8 cellular contexts compared by ENCODE assay signal in the genomic region with DNA sequence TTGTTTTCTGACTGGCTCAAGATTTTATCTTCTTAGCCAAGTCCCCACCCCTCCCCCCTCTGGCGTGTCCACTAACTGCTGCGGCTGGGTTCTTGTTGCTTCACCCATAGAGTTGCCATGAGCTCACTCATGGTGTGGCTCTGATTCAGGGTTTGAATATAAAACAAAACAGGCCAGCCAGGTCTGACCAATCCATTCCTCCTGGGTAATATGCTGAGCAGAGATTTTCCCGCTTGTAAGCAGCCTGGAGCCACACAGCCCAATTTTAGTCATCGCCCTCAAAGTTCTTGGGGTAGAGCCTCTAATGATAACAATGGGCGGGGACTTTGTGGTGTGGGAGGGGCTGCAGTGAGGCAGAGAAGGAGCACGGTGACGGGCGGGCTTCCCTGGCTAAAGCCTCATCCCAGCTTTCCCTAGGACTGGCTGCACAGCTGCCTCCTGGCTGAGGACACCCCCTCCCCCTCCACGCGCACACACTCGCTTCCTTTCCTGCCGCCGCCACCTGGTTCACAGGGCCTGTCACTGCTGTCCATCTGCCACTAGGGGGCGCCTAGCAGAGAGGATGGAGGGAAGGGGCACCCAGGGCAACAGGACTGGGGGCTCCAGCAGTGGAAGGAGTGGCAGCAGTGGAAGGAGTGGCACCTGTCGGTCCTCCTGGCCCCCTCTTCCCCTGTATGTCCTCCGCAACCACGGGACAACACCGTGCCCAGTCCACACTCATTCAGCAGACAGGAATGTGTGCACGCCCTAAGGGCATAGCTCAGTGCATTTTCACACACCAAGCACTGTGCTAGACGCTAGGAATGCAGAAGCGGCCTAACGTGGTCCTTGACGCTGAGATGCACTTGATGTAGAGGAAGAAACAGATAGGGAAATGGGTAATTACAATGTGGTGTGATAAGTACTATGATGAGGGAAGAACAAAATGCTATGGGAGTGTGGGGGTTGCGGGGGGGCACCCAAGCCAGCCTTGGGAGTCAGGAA. TPM values are rescaled to one million over a fixed set of nuclear protein-coding genes. Genes with fewer than 3 reads are reported as not detected.
DNase-seq lines count a peak whose midpoint lies in the region; ATAC-seq, FAIRE-seq and TF ChIP-seq lines count a peak whose summit lies in the region.

No MANE protein-coding gene starts in this region.

- peaks cover 12% of the 10 kb centered on the region for H3K4me1 Mint-ChIP-seq in activated CD8-positive, alpha-beta memory T cell treated with anti-CD3 and anti-CD28 coated beads, Interleukin-2, amount 10 ng/mL, durations not matched to agents 7 days and 5 days
- H3K4me1 Mint-ChIP-seq in naive B cell, result peaks cover 8 to 13% (median 12%) of the 10 kb centered on the region in 3 donors

- H3K27ac ChIP-seq in HEK293 (ENCODE audit: extremely low read depth, low read depth, low read length) (no peak overlapping the region), endothelial cell of umbilical vein (ENCODE audit: insufficient read depth, low read depth, low read length) (peak overlapping the region; percentile 45), thyroid gland (peak overlapping the region; percentile 64 to 86 (median 84))

- H3K9me3 ChIP-seq in HEK293 (ENCODE audit: control insufficient read depth, insufficient read depth, low read depth, low read length) (no peaks in the 10 kb centered on the region), endothelial cell of umbilical vein (replicated peaks; ENCODE audit: control insufficient read depth, insufficient read depth, low read length) (no peaks in the 10 kb centered on the region), thyroid gland (no peaks in the 10 kb centered on the region)

- H3K4me3 ChIP-seq in GM06990 (replicated peaks; ENCODE audit: low read depth, low read length), result no peak overlapping the region
- no peak overlapping the region for H3K4me3 ChIP-seq in HEK293 (ENCODE audit: low read depth, low read length)
- no peak overlapping the region for H3K4me3 ChIP-seq in endothelial cell of umbilical vein (replicated peaks in 1 of 3; ENCODE audit: insufficient read depth in 1 of 3, low read depth in 1 of 3, low read length in 3 of 3)
- H3K4me3 ChIP-seq in thyroid gland (replicated peaks in 1 of 3), result peak overlapping the region in 1 of 3 donors; percentile 9

- no peak overlapping the region for H3K9ac ChIP-seq in endothelial cell of umbilical vein (replicated peaks; ENCODE audit: extremely low read depth, insufficient read depth, low read length)

- peak; percentile 81 for TF ChIP-seq CTCF in GM06990 (IDR thresholded peaks at IDR 0.05; ENCODE audit: insufficient read depth, low read length, poor library complexity, severe bottlenecking)
- TF ChIP-seq CTCF in HEK293 (tag by site-specific recombination; IDR thresholded peaks at IDR 0.05), result peak; percentile 76
- TF ChIP-seq CTCF in endothelial cell of umbilical vein (IDR thresholded peaks at IDR 0.05; ENCODE audit: extremely low read depth in 1 of 2, insufficient read depth in 1 of 2, low read depth in 1 of 2, low read length in 2 of 2), result peak; percentile 65 to 74
- TF ChIP-seq CTCF in thyroid gland (IDR thresholded peaks at IDR 0.05), result peak; percentile 19 to 78 (median 60)

- H3K9me3 Mint-ChIP-seq in activated CD8-positive, alpha-beta memory T cell treated with anti-CD3 and anti-CD28 coated beads, Interleukin-2, amount 10 ng/mL, durations not matched to agents 7 days and 5 days (ENCODE audit: low read depth), result no peaks in the 10 kb centered on the region
- no peaks in the 10 kb centered on the region for H3K9me3 Mint-ChIP-seq in naive B cell

- H3K36me3 ChIP-seq in GM06990 (ENCODE audit: control insufficient read depth, insufficient read depth, low read length) (no peaks in the 10 kb centered on the region; the same call in 1 of the 2 replicates), HEK293 (ENCODE audit: control insufficient read depth in 2 of 2, insufficient read depth in 1 of 2, low read length in 2 of 2) (peaks cover 0 to 18% of the 10 kb centered on the region in 2 experiments; a peak in 1 of 3 replicates), endothelial cell of umbilical vein (ENCODE audit: control insufficient read depth in 2 of 2, extremely low read depth in 1 of 2, insufficient read depth in 2 of 2, low read length in 2 of 2) (no peaks in the 10 kb centered on the region), thyroid gland (no peaks in the 10 kb centered on the region)

- peak; percentile 93 for FAIRE-seq in endothelial cell of umbilical vein (lab: Jason Lieb, UNC)

- H3K9me1 ChIP-seq in endothelial cell of umbilical vein (replicated peaks; ENCODE audit: control insufficient read depth, extremely low read depth, insufficient read depth, low read length), result no peaks in the 10 kb centered on the region

- H3K79me2 ChIP-seq in endothelial cell of umbilical vein (ENCODE audit: control insufficient read depth, insufficient read depth, low read length), result no peaks in the 10 kb centered on the region

- H3K36me3 Mint-ChIP-seq in activated CD8-positive, alpha-beta memory T cell treated with anti-CD3 and anti-CD28 coated beads, Interleukin-2, amount 10 ng/mL, durations not matched to agents 7 days and 5 days, result peaks cover 1% of the 10 kb centered on the region
- no peaks in the 10 kb centered on the region for H3K36me3 Mint-ChIP-seq in naive B cell

- H3K27me3 Mint-ChIP-seq in activated CD8-positive, alpha-beta memory T cell treated with anti-CD3 and anti-CD28 coated beads, Interleukin-2, amount 10 ng/mL, durations not matched to agents 7 days and 5 days, result no peaks in the 10 kb centered on the region
- peaks cover 0 to 9% (median 0%) of the 10 kb centered on the region in 3 donors for H3K27me3 Mint-ChIP-seq in naive B cell

- H3K27me3 ChIP-seq in GM06990 (replicated peaks; ENCODE audit: control insufficient read depth, insufficient read depth, low read length) (no peaks in the 10 kb centered on the region), endothelial cell of umbilical vein (ENCODE audit: control insufficient read depth in 2 of 2, insufficient read depth in 2 of 2, low read length in 2 of 2) (no peaks in the 10 kb centered on the region), thyroid gland (no peaks in the 10 kb centered on the region)

- no TSS peak for BruUV-seq in endothelial cell of umbilical vein (replicated peaks; lab: Mats Ljungman, UMichigan)

- peak; percentile 90 for ATAC-seq in activated CD8-positive, alpha-beta memory T cell treated with anti-CD3 and anti-CD28 coated beads, Interleukin-2, amount 10 ng/mL, durations not matched to agents 7 days and 5 days
- peak; percentile 90 for ATAC-seq in naive B cell (ENCODE audit: low read depth in 2 of 2)

- no peak overlapping the region for H3K27ac Mint-ChIP-seq in activated CD8-positive, alpha-beta memory T cell treated with anti-CD3 and anti-CD28 coated beads, Interleukin-2, amount 10 ng/mL, durations not matched to agents 7 days and 5 days
- H3K27ac Mint-ChIP-seq in naive B cell, result peak overlapping the region in 5 of 6 donors; percentile 15 to 55 (median 26)

- H4K20me1 ChIP-seq in endothelial cell of umbilical vein (replicated peaks; ENCODE audit: control insufficient read depth, extremely low read depth, insufficient read depth, low read length), result no peaks in the 10 kb centered on the region

- POLR2A ChIA-PET in HEK293 (lab: Yijun Ruan, JAX), result interaction anchor here (0.6 to 1.2 kb wide), 3 partner anchors 19 to 27 kb away, joined by 3 to 5 read pairs (median 3); a partner anchor contains a TSS
- POLR2A ChIA-PET in endothelial cell of umbilical vein (lab: Charles Lee), result no interaction called here

- H3K4me1 ChIP-seq in HEK293 (ENCODE audit: control insufficient read depth, insufficient read depth, low read length), result no peaks in the 10 kb centered on the region
- H3K4me1 ChIP-seq in endothelial cell of umbilical vein (ENCODE audit: control insufficient read depth, extremely low read depth, insufficient read depth, low read length), result peaks cover 6% of the 10 kb centered on the region
- H3K4me1 ChIP-seq in thyroid gland, result peaks cover 0 to 9% of the 10 kb centered on the region in 2 donors

- dilution Hi-C loops in endothelial cell of umbilical vein (cut with MboI; ENCODE audit: extremely low pct_ligation_motif_present, low sequenced_read_pairs), result no loop called here

- DNase-seq in GM06990 (ENCODE audit: extremely low read depth, insufficient read length) (peak; percentile 45), NCI-H460 (ENCODE audit: extremely low read depth, low read depth) (peak; percentile 41), endothelial cell of umbilical vein (ENCODE audit: low read depth, low spot score) (peak; percentile 49), naive B cell (peak; percentile 58), thyroid gland (peak; percentile 80 to 82), NCI-H1048 (lab: John Stamatoyannopoulos, UW) (no peak)
- peak; percentile 70 for DNase-seq in activated CD8-positive, alpha-beta memory T cell treated with anti-CD3 and anti-CD28 coated beads, Interleukin-2, amount 10 ng/mL, durations not matched to agents 7 days and 5 days

- H3K4me2 ChIP-seq in endothelial cell of umbilical vein (ENCODE audit: insufficient read depth, low read length), result no peak overlapping the region

- intact Hi-C loops in endothelial cell of umbilical vein (cut with micrococcal nuclease), result loop anchor here (1.0 to 5.0 kb wide), 3 partner anchors 27 to 417 kb away; a partner anchor contains a TSS
- intact Hi-C loops in thyroid gland (cut with DNase I), result loop anchor here (10.0 kb wide), 1 partner anchor 240 kb away; no protein-coding TSS in a partner anchor

- CTCF ChIA-PET in HEK293 (lab: Yijun Ruan, JAX), result interaction anchor here (0.6 to 9.0 kb wide), 26 partner anchors 9 to 832 kb away, joined by 3 to 155 read pairs (median 4); a partner anchor contains a TSS
- CTCF ChIA-PET in activated CD8-positive, alpha-beta memory T cell treated with anti-CD3 and anti-CD28 coated beads, Interleukin-2, amount 10 ng/mL, durations not matched to agents 7 days and 5 days (lab: Charles Lee), result interaction anchor here (0.8 to 11.1 kb wide), 5 partner anchors 10 to 122 kb away, joined by 4 to 148 read pairs (median 4); a partner anchor contains a TSS
- CTCF ChIA-PET in endothelial cell of umbilical vein (lab: Charles Lee), result interaction anchor here (0.9 to 4.4 kb wide), 20 partner anchors 9 to 761 kb away, joined by 3 to 51 read pairs (median 5); a partner anchor contains a TSS

- no peak overlapping the region for H2AFZ ChIP-seq in endothelial cell of umbilical vein (ENCODE audit: low read depth, low read length)

- WGBS in thyroid gland, 2 donors, result 9 to 20% methylated on average over 15 of the region's 24 CpGs

- no peak overlapping the region for H3K4me3 Mint-ChIP-seq in activated CD8-positive, alpha-beta memory T cell treated with anti-CD3 and anti-CD28 coated beads, Interleukin-2, amount 10 ng/mL, durations not matched to agents 7 days and 5 days
- peak overlapping the region in 3 of 8 donors; percentile 17 to 20 (median 18) for H3K4me3 Mint-ChIP-seq in naive B cell

- TF ChIP-seq POLR2A in endothelial cell of umbilical vein (IDR thresholded peaks at IDR 0.05; ENCODE audit: low read depth, low read length) (no peak), thyroid gland (IDR thresholded peaks at IDR 0.05) (peak in 1 of 2 donors; percentile 35)

RNA-seq across cellular contexts. Expression of a gene that starts 26.8 kb away (rescaled TPM):
- total RNA-seq in NCI-H460 (2014; rRNA removed; shearing (Covaris generic)), result 82.5 and 104 TPM in 2 replicates
- polyA plus RNA-seq in NCI-H460 (2014; cell fraction: nucleus; rRNA removed), result 147 and 157 TPM in 2 replicates
- total RNA-seq in activated CD8-positive, alpha-beta memory T cell treated with anti-CD3 and anti-CD28 coated beads, Interleukin-2, amount 10 ng/mL, durations not matched to agents 7 days and 5 days, result 10 to 100 TPM; 68.3 to 75.7 TPM
- 36.8 and 38.7 TPM in 2 replicates for total RNA-seq in endothelial cell of umbilical vein
- polyA plus RNA-seq in endothelial cell of umbilical vein, result 23.8 and 30.9 TPM in 2 replicates
- polyA plus RNA-seq in endothelial cell of umbilical vein (2011; cell fraction: cytosol; rRNA removed), result 31.9 and 38.3 TPM in 2 replicates
- 18.5 and 19.8 TPM in 2 replicates for polyA plus RNA-seq in endothelial cell of umbilical vein (2011; cell fraction: nucleus; rRNA removed)
- 37.5 and 46.7 TPM in 2 replicates for polyA plus RNA-seq in endothelial cell of umbilical vein (2012)
- polyA minus RNA-seq in endothelial cell of umbilical vein, result 31.2 and 42.5 TPM in 2 replicates
- polyA minus RNA-seq in endothelial cell of umbilical vein (2011; cell fraction: cytosol; rRNA and poly(A)+ RNA removed), result 59.0 TPM
- polyA minus RNA-seq in endothelial cell of umbilical vein (2011; cell fraction: nucleus; rRNA and poly(A)+ RNA removed), result 13.0 and 14.1 TPM in 2 replicates
- polyA plus RNA-seq in naive B cell (ENCODE audit: low read depth in 6 of 6), result 10 to 100 TPM; 49.4 to 74.9 (median 53.8) TPM
- 10 to 100 TPM; 45.1 to 69.6 (median 62.8) TPM for total RNA-seq in thyroid gland
